10 cellular contexts compared by ENCODE assay signal in the genomic region with DNA sequence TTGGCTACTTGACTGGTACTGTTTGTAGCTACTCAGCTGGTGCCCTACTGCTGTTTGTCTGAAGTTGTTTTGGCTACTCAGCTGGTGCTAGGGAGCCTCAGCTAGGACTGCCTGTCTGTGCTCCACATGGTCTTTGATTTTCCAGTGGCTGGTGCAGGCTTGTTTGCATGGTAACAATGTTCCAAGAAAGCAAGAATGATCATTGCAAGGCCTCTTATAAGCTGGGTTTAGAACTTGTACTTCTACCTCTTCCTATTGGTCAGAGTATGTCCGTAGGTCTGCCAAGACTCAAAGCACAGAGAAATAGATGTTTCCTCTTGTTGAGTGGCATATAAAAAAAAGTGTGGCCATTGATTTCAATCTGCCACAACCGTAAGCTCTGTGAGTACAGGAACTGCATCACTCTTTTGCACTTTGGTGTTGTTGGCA. TPM values are rescaled to one million over a fixed set of nuclear protein-coding genes. Genes with fewer than 3 reads are reported as not detected.
DNase-seq lines count a peak whose midpoint lies in the region; ATAC-seq and TF ChIP-seq lines count a peak whose summit lies in the region.
"Had no signal": no experiment of that assay in that cellular context is flagged by ENCODE, and none has a peak within 500 bp of the region (broad histone marks: within the 10 kb centered on the region; RNA-seq: fewer than 3 reads in every experiment).

No MANE protein-coding gene starts in this region.

- H3K79me2 ChIP-seq in smooth muscle cell (ENCODE audit: low read depth): peaks cover 94% of the 10 kb centered on the region

- H3K4me2 ChIP-seq in smooth muscle cell: no peak overlapping the region

- intact Hi-C loops in psoas muscle (cut with DNase I): loop anchor here in 1 of 2 donors (5.0 kb wide), 1 partner anchor 34 kb away; no protein-coding TSS in a partner anchor

- peak overlapping the region; percentile 47 for H3K27ac ChIP-seq in effector memory CD4-positive, alpha-beta T cell (ENCODE audit: insufficient read depth, low read length, poor library complexity, severe bottlenecking)
- H3K27ac ChIP-seq in psoas muscle (no peak overlapping the region), smooth muscle cell (ENCODE audit: low read depth) (no peak overlapping the region)
- H3K27ac ChIP-seq: adrenal gland had no signal

- 40 to 64% (median 59%) methylated on average over 2 of the region's 2 CpGs for WGBS in psoas muscle, 3 donors
- WGBS in smooth muscle cell (ENCODE audit: low lambda C conversion rate): 98% methylated on average over 2 of the region's 2 CpGs

- H4K20me1 ChIP-seq in smooth muscle cell (ENCODE audit: low read depth): peaks cover 89% of the 10 kb centered on the region

- peaks cover 32% of the 10 kb centered on the region for H3K4me1 ChIP-seq in effector memory CD4-positive, alpha-beta T cell (ENCODE audit: control insufficient read depth, insufficient read depth, low read length, poor library complexity, severe bottlenecking)
- H3K4me1 ChIP-seq in psoas muscle (peaks cover 38% of the 10 kb centered on the region), smooth muscle cell (ENCODE audit: low read depth) (no peaks in the 10 kb centered on the region)

- peak; percentile 33 for DNase-seq in activated T-cell treated with anti-CD3 and anti-CD28 coated beads, Interleukin-2, amount 50 U/mL, for 1 hour
- no peak for DNase-seq in activated T-cell treated with anti-CD3 and anti-CD28 coated beads, Interleukin-2, amount 50 U/mL, for 48 hours
- DNase-seq in T-helper 9 cell: peak; percentile 21
- peak in 1 of 3 donors; percentile 39 for DNase-seq in effector memory CD4-positive, alpha-beta T cell
- no peak for DNase-seq in psoas muscle
- no peak for DNase-seq in smooth muscle cell (lab: John Stamatoyannopoulos, UW; ENCODE audit: unreplicated experiment)
- no peak for DNase-seq in NCI-H1436 treated with DMSO at 0.1 percent for 48 hours (lab: John Stamatoyannopoulos, UW)
- no peak for DNase-seq in activated CD8-positive, alpha-beta memory T cell treated with anti-CD3 and anti-CD28 coated beads for 24 hours
- DNase-seq: adrenal gland, NCI-H2081 treated with DMSO at 0.1 percent for 48 hours had no signal

- no peak overlapping the region for H2AFZ ChIP-seq in smooth muscle cell (ENCODE audit: low read depth)

- peak overlapping the region; percentile 24 for H3K4me3 ChIP-seq in effector memory CD4-positive, alpha-beta T cell (ENCODE audit: insufficient read depth, low read depth, low read length, poor library complexity, severe bottlenecking)
- H3K4me3 ChIP-seq in psoas muscle (no peak overlapping the region), smooth muscle cell (no peak overlapping the region)
- H3K4me3 ChIP-seq: adrenal gland had no signal

- no peaks in the 10 kb centered on the region for H3K36me3 ChIP-seq in effector memory CD4-positive, alpha-beta T cell (ENCODE audit: control insufficient read depth, insufficient read depth, low read length)
- H3K36me3 ChIP-seq in psoas muscle (ENCODE audit: insufficient read depth in 1 of 2, low read depth in 1 of 2) (no peaks in the 10 kb centered on the region), smooth muscle cell (ENCODE audit: low read depth) (no peaks in the 10 kb centered on the region)
- H3K36me3 ChIP-seq: adrenal gland had no signal

- no peak overlapping the region for H3K9ac ChIP-seq in smooth muscle cell (ENCODE audit: low read depth)

- H3K9me3 ChIP-seq in effector memory CD4-positive, alpha-beta T cell (ENCODE audit: control insufficient read depth, low read length): no peaks in the 10 kb centered on the region
- peaks cover 6% of the 10 kb centered on the region for H3K9me3 ChIP-seq in psoas muscle
- no peaks in the 10 kb centered on the region for H3K9me3 ChIP-seq in smooth muscle cell (replicated peaks; ENCODE audit: low read depth)
- H3K9me3 ChIP-seq: adrenal gland had no signal

- ATAC-seq in psoas muscle: peak in 3 of 4 donors; percentile 30 to 43 (median 40)

- TF ChIP-seq CTCF in psoas muscle (IDR thresholded peaks at IDR 0.05) (no peak), smooth muscle cell (IDR thresholded peaks at IDR 0.05; ENCODE audit: borderline replicate concordance, insufficient read depth, poor library complexity, severe bottlenecking) (no peak)

- no peaks in the 10 kb centered on the region for H3F3A ChIP-seq in smooth muscle cell (ENCODE audit: low read depth)

- H3K27me3 ChIP-seq in effector memory CD4-positive, alpha-beta T cell (replicated peaks; ENCODE audit: control insufficient read depth, insufficient read depth, low read length, poor library complexity, severe bottlenecking): no peaks in the 10 kb centered on the region
- H3K27me3 ChIP-seq in psoas muscle (ENCODE audit: insufficient read depth in 3 of 3, low read length in 2 of 3) (no peaks in the 10 kb centered on the region), smooth muscle cell (ENCODE audit: low read depth) (no peaks in the 10 kb centered on the region)
- H3K27me3 ChIP-seq: adrenal gland had no signal

RNA-seq across cellular contexts. Expression of a gene that starts 17.6 kb away (rescaled TPM):
- total RNA-seq in psoas muscle: 10 to 100 TPM; 19.8 to 47.5 (median 22.5) TPM
- 10 to 100 TPM; 11.7 to 22.0 (median 16.3) TPM for polyA plus RNA-seq in psoas muscle
- 15.6 and 30.4 TPM in 2 replicates for total RNA-seq in smooth muscle cell
- 16.1 and 20.9 TPM in 2 replicates for polyA plus RNA-seq in smooth muscle cell

Comparison
In these comparisons a context has a peak if more than half of its experiments do, and no peak if none do; other contexts are left out.
1. DNase-seq: peak in activated T-cell treated with anti-CD3 and anti-CD28 coated beads, Interleukin-2, amount 50 U/mL, for 1 hour (single experiment) and T-helper 9 cell (single experiment); none in activated T-cell treated with anti-CD3 and anti-CD28 coated beads, Interleukin-2, amount 50 U/mL, for 48 hours (0 of 2), psoas muscle (0 of 2), smooth muscle cell (single experiment), NCI-H1436 treated with DMSO at 0.1 percent for 48 hours (single experiment) and activated CD8-positive, alpha-beta memory T cell treated with anti-CD3 and anti-CD28 coated beads for 24 hours (single experiment).